8 cellular contexts compared by ENCODE assay signal in the genomic region with DNA sequence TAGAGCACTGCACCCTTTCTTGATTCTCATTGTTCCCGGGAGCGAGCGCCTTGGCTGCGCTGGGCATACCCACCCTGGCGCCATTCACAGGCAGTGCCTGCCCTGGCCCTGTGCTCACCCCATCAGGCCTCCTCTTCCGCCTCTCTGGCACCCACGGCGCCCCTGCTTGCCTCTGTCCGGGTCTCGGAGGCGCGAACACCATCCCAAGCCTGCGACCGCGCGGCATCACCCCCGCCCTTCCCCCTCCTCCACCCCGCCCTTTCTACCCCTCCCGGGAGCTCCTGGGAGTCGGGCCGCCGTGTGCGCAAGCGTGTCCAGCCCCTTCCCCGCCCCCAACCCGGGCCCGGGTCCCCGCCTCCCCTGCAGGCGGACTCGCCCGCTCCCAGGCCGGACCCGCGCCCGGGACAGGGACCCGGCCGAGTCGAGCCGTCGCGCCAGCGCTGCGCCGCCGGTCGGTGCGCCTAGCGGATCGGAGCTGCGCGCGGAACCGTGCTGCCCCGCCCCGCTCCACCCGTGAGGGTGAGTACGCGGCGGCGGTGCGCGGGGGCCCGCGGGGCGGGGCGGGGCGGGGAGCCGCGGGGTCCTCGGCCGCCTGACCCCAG. TPM values are rescaled to one million over a fixed set of nuclear protein-coding genes. Genes with fewer than 3 reads are reported as not detected.
DNase-seq lines count a peak whose midpoint lies in the region; ATAC-seq and TF ChIP-seq lines count a peak whose summit lies in the region.

A gene with protein sequence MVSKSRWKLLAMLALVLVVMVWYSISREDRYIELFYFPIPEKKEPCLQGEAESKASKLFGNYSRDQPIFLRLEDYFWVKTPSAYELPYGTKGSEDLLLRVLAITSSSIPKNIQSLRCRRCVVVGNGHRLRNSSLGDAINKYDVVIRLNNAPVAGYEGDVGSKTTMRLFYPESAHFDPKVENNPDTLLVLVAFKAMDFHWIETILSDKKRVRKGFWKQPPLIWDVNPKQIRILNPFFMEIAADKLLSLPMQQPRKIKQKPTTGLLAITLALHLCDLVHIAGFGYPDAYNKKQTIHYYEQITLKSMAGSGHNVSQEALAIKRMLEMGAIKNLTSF (plus strand): TSS at position 363 of the 602 bp plus-strand sequence. CDS start 50,470 bp downstream, outside the sequence.

- POLR2A ChIA-PET in activated CD4-positive, alpha-beta T cell treated with anti-CD3 and anti-CD28 coated beads, Interleukin-2, amount 10 ng/mL, durations not matched to agents 7 days and 5 days (lab: Charles Lee), result interaction anchor here (1.0 kb wide), 1 partner anchor 37 kb away, joined by 5 read pairs; no protein-coding TSS in a partner anchor

- H3K4me1 Mint-ChIP-seq in activated CD4-positive, alpha-beta T cell treated with anti-CD3 and anti-CD28 coated beads, Interleukin-2, amount 10 ng/mL, durations not matched to agents 7 days and 5 days, result peaks cover 50% of the 10 kb centered on the region

- peaks cover 14% of the 10 kb centered on the region for H3K36me3 Mint-ChIP-seq in activated CD4-positive, alpha-beta T cell treated with anti-CD3 and anti-CD28 coated beads, Interleukin-2, amount 10 ng/mL, durations not matched to agents 7 days and 5 days (ENCODE audit: low read depth)

- no peaks in the 10 kb centered on the region for H3K9me3 Mint-ChIP-seq in activated CD4-positive, alpha-beta T cell treated with anti-CD3 and anti-CD28 coated beads, Interleukin-2, amount 10 ng/mL, durations not matched to agents 7 days and 5 days

- H3K36me3 ChIP-seq in right lobe of liver, result no peaks in the 10 kb centered on the region

- CTCF ChIA-PET in activated CD4-positive, alpha-beta T cell treated with anti-CD3 and anti-CD28 coated beads, Interleukin-2, amount 10 ng/mL, durations not matched to agents 7 days and 5 days (lab: Charles Lee), result interaction anchor here (1.0 to 2.2 kb wide), 2 partner anchors 43 to 64 kb away, joined by 3 to 7 read pairs; no protein-coding TSS in a partner anchor

- H3K27ac ChIP-seq in right lobe of liver, result peak within 1 kb of the TSS; percentile 78 to 90 (median 79)

- TF ChIP-seq POLR2A in right lobe of liver (IDR thresholded peaks at IDR 0.05), result peak; percentile 30

- DNase-seq in NK-92 treated with Interleukin-12 subunit alpha and Interleukin-12 subunit beta, amount 100 ng/mL, for 24 hours (lab: John Stamatoyannopoulos, UW), result peak; percentile 63
- no peak for DNase-seq in NK-92 (lab: John Stamatoyannopoulos, UW; ENCODE audit: unreplicated experiment)
- peak; percentile 46 for DNase-seq in NCI-H2227 treated with DMSO at 0.1 percent for 48 hours (lab: John Stamatoyannopoulos, UW)
- DNase-seq in activated CD4-positive, alpha-beta T cell treated with anti-CD3 and anti-CD28 coated beads, Interleukin-2, amount 10 ng/mL, durations not matched to agents 7 days and 5 days, result peak; percentile 75
- peak; percentile 78 for DNase-seq in dermis blood vessel endothelial cell
- peak; percentile 89 to 93 (median 93) for DNase-seq in right lobe of liver
- peak; percentile 69 for DNase-seq in stimulated activated CD4-positive, alpha-beta T cell treated with anti-CD3 and anti-CD28 coated beads, Interleukin-4, amount 100 ng/mL, for 24 hours

- H3K27me3 Mint-ChIP-seq in activated CD4-positive, alpha-beta T cell treated with anti-CD3 and anti-CD28 coated beads, Interleukin-2, amount 10 ng/mL, durations not matched to agents 7 days and 5 days, result no peaks in the 10 kb centered on the region

- no peak for TF ChIP-seq CTCF in right lobe of liver (IDR thresholded peaks at IDR 0.05)

- 0% methylated on average over 4 of the region's 71 CpGs for WGBS in right lobe of liver (ENCODE audit: insufficient coverage, low coverage, low lambda C conversion rate, missing lambda C conversion rate)

- H3K27me3 ChIP-seq in right lobe of liver, result no peaks in the 10 kb centered on the region

- peaks cover 0 to 28% (median 5%) of the 10 kb centered on the region in 4 donors for H3K4me1 ChIP-seq in right lobe of liver

- intact Hi-C loops in right lobe of liver (cut with DNase I), result no loop called here

- peak within 1 kb of the TSS; percentile 95 for H3K27ac Mint-ChIP-seq in activated CD4-positive, alpha-beta T cell treated with anti-CD3 and anti-CD28 coated beads, Interleukin-2, amount 10 ng/mL, durations not matched to agents 7 days and 5 days

- peak within 1 kb of the TSS; percentile 59 to 72 (median 61) for H3K4me3 ChIP-seq in right lobe of liver

- ATAC-seq in HG02884 (IDR thresholded peaks at IDR 0.05; ENCODE audit: unreplicated experiment) (peak; percentile 64), right lobe of liver (peak; percentile 83 to 91 (median 86))

- peak within 1 kb of the TSS; percentile 93 for H3K4me3 Mint-ChIP-seq in activated CD4-positive, alpha-beta T cell treated with anti-CD3 and anti-CD28 coated beads, Interleukin-2, amount 10 ng/mL, durations not matched to agents 7 days and 5 days

- H3K9me3 ChIP-seq in right lobe of liver, result no peaks in the 10 kb centered on the region

RNA-seq across cellular contexts. Expression of the gene that starts here (rescaled TPM):
- 1 to 10 TPM; 7.5 to 7.6 TPM for total RNA-seq in activated CD4-positive, alpha-beta T cell treated with anti-CD3 and anti-CD28 coated beads, Interleukin-2, amount 10 ng/mL, durations not matched to agents 7 days and 5 days
- total RNA-seq in dermis blood vessel endothelial cell (15.8 and 16.1 TPM in 2 replicates), right lobe of liver (10 to 100 TPM in 4 of 6 experiments, 1 to 10 TPM in 2; 7.0 to 25.6 (median 17.5) TPM)
